22 cellular contexts compared by ENCODE assay signal in genomic region chrX:31240982-31241381, GRCh38.
A peak's percentile ranks its signal among the peaks of the same experiment; 100 is the strongest.
DNase-seq lines count a peak whose midpoint lies in the region; ATAC-seq and TF ChIP-seq lines count a peak whose summit lies in the region.
"Had no signal": no experiment of that assay in that cellular context is flagged by ENCODE, and none has a peak within 500 bp of the region (broad histone marks: within the 10 kb centered on the region; RNA-seq: fewer than 3 reads in every experiment).

No MANE protein-coding gene starts in this region.

- peaks cover 38% of the 10 kb centered on the region for H3K4me1 Mint-ChIP-seq in activated B cell treated with CpG ODN at 0.5 μM for 24 hours

- H3K27ac ChIP-seq in BLaER1, result no peak overlapping the region
- H3K27ac ChIP-seq: GM23248 had no signal

- no peaks in the 10 kb centered on the region for H3K36me3 ChIP-seq in BLaER1

- DNase-seq in activated B cell treated with CpG ODN at 0.5 μM for 24 hours, result no peak
- DNase-seq in stimulated activated naive CD8-positive, alpha-beta T cell treated with anti-CD3 and anti-CD28 coated beads, Interleukin-15, Interleukin-2, amounts not matched to agents 100 U/mL and 50 U/mL, for 24 hours, result no peak
- no peak for DNase-seq in nucleus accumbens (lab: John Stamatoyannopoulos, UW)
- DNase-seq in NCI-H82 treated with DMSO at 0.1 percent for 48 hours (lab: John Stamatoyannopoulos, UW; ENCODE audit: unreplicated experiment), result no peak
- DNase-seq: AML-193; GM23248; H9; HFFc6; KG1; NCI-H1092 treated with DMSO at 0.1 percent for 48 hours; NCI-H1436 treated with DMSO at 0.1 percent for 48 hours; NCI-H2029; NCI-H226; NCI-H510A treated with DMSO at 0.1 percent for 48 hours; NK-92 treated with Interleukin-12 subunit alpha and Interleukin-12 subunit beta, amount 100 ng/mL, for 24 hours; PC-3; RPMI8226; SHP77 had no signal

- H3K4me2 ChIP-seq in BLaER1, result peak overlapping the region; percentile 19; the same call in 1 of the 2 replicates

- no peak overlapping the region for H3K9ac ChIP-seq in BLaER1
- H3K9ac ChIP-seq: GM23248 had no signal

- H3K9me3 ChIP-seq in BLaER1, result no peaks in the 10 kb centered on the region

- no peak for TF ChIP-seq CTCF in activated B cell treated with CpG ODN at 0.5 μM for 24 hours (IDR thresholded peaks at IDR 0.05)

- no peak overlapping the region for H3K27ac Mint-ChIP-seq in activated B cell treated with CpG ODN at 0.5 μM for 24 hours
- H3K27ac Mint-ChIP-seq: H9, HFFc6 had no signal

- H3K4me3 ChIP-seq in BLaER1, result no peak overlapping the region
- H3K4me3 ChIP-seq: GM23248 had no signal

- no peaks in the 10 kb centered on the region; the same call in 1 of the 2 replicates for H4K20me1 ChIP-seq in BLaER1

- CTCF ChIA-PET in activated B cell treated with CpG ODN at 0.5 μM for 24 hours (lab: Charles Lee), result interaction anchor here (1.3 kb wide), 1 partner anchor 27 kb away, joined by 3 read pairs; no protein-coding TSS in a partner anchor

- H3K27me3 ChIP-seq in BLaER1, result peaks cover 98% of the 10 kb centered on the region

- peaks cover 27% of the 10 kb centered on the region for H3K4me1 ChIP-seq in BLaER1

- intact Hi-C loops in activated B cell treated with CpG ODN at 0.5 μM for 24 hours (cut with micrococcal nuclease), result loop anchor here (2.0 kb wide), 1 partner anchor 26 kb away; no protein-coding TSS in a partner anchor

- peak; percentile 38 for ATAC-seq in GM19351 (IDR thresholded peaks at IDR 0.05; ENCODE audit: unreplicated experiment)
- peak; percentile 30 for ATAC-seq in HG03432 (IDR thresholded peaks at IDR 0.05; ENCODE audit: unreplicated experiment)
- peak; percentile 36 for ATAC-seq in activated B cell treated with CpG ODN at 0.5 μM for 24 hours (ENCODE audit: low read depth)
- ATAC-seq in stimulated activated naive CD8-positive, alpha-beta T cell treated with anti-CD3 and anti-CD28 coated beads, Interleukin-15, Interleukin-2, amounts not matched to agents 100 U/mL and 50 U/mL, for 24 hours, result no peak
- ATAC-seq in HG03442 (IDR thresholded peaks at IDR 0.05; ENCODE audit: unreplicated experiment), result no peak
- ATAC-seq: PC-3 had no signal

- H3K36me3 Mint-ChIP-seq in activated B cell treated with CpG ODN at 0.5 μM for 24 hours (ENCODE audit: low read depth), result no peaks in the 10 kb centered on the region

- H3K27me3 Mint-ChIP-seq in activated B cell treated with CpG ODN at 0.5 μM for 24 hours, result no peaks in the 10 kb centered on the region

- H3K9me3 Mint-ChIP-seq in activated B cell treated with CpG ODN at 0.5 μM for 24 hours, result no peaks in the 10 kb centered on the region
- H3K9me3 Mint-ChIP-seq: HFFc6 had no signal

- peak overlapping the region; percentile 24 for H3K4me3 Mint-ChIP-seq in activated B cell treated with CpG ODN at 0.5 μM for 24 hours
- H3K4me3 Mint-ChIP-seq: H9, HFFc6 had no signal

- POLR2A ChIA-PET in activated B cell treated with CpG ODN at 0.5 μM for 24 hours (lab: Charles Lee), result interaction anchor here (0.6 to 1.2 kb wide), 6 partner anchors 12 to 26 kb away, joined by 3 to 5 read pairs (median 4); no protein-coding TSS in a partner anchor

Comparison
In these comparisons a context has a peak if more than half of its experiments do, and no peak if none do; other contexts are left out.
1. ATAC-seq: peak in GM19351 (single experiment), HG03432 (single experiment) and activated B cell treated with CpG ODN at 0.5 μM for 24 hours (single experiment); none in stimulated activated naive CD8-positive, alpha-beta T cell treated with anti-CD3 and anti-CD28 coated beads, Interleukin-15, Interleukin-2, amounts not matched to agents 100 U/mL and 50 U/mL, for 24 hours (single experiment) and HG03442 (single experiment).